In the genomic region with DNA sequence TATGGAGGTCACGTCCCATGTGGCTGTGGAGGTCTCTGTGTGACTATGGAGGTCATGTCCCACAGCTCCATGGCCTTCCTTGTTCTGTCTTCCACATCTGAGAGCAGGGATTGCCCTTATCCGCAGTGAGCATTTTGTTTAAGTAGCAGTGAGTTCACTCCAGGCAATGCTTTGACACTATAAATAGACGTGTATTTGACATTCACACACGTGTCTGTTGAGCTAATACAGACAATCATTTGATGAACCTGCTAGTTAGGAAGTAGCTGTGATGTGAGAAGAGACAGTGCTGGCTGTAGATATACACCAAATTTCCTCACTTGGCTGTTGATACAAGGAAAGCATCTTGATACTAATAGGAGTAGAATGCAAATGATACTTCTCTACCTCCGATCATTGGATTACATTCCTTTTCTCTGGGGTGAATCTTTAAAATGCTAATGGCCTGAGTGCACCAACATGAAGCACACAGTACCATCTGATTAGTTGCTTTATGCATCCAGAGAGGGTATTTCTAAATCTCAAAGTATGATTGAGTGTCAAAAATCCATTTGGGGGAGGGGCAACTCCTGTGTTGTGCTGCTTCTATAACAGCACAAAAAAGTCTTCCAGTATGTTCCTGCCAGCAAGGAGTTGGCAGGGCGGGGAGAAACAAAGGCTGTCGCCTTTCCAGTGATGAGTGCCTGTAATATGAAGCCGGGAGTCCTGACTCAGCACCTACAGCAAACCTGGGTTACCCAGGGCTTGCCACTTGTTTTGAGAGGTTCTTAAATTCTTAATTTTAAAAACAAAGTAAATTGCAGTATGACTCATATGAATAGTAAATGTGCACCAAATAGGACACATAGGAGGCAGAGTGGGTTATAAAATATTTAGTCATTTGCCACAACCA, we compare ENCODE assay signal across 8 cellular contexts. TPM values are rescaled to one million over a fixed set of nuclear protein-coding genes. Genes with fewer than 3 reads are reported as not detected.
DNase-seq lines count a peak whose midpoint lies in the region; ATAC-seq and TF ChIP-seq lines count a peak whose summit lies in the region.

No MANE protein-coding gene starts in this region.

- H3K4me3 Mint-ChIP-seq in mesothelial cell of epicardium: no peak overlapping the region

- peaks cover 44% of the 10 kb centered on the region for H3K36me3 ChIP-seq in RWPE2 (ENCODE audit: low read depth)
- peaks cover 0 to 30% (median 0%) of the 10 kb centered on the region in 4 donors for H3K36me3 ChIP-seq in sigmoid colon
- H3K36me3 ChIP-seq in effector memory CD4-positive, alpha-beta T cell (ENCODE audit: control insufficient read depth, insufficient read depth, low read length): peaks cover 16% of the 10 kb centered on the region

- H3K27me3 ChIP-seq in RWPE2 (ENCODE audit: insufficient read depth, poor library complexity, severe bottlenecking): no peaks in the 10 kb centered on the region
- no peaks in the 10 kb centered on the region for H3K27me3 ChIP-seq in sigmoid colon
- no peaks in the 10 kb centered on the region for H3K27me3 ChIP-seq in effector memory CD4-positive, alpha-beta T cell (replicated peaks; ENCODE audit: control insufficient read depth, insufficient read depth, low read length, poor library complexity, severe bottlenecking)

- H3K4me1 ChIP-seq in RWPE2 (ENCODE audit: insufficient read depth, poor library complexity, severe bottlenecking) (peaks cover 12% of the 10 kb centered on the region), sigmoid colon (peaks cover 0 to 62% (median 39%) of the 10 kb centered on the region in 4 donors)
- peaks cover 13% of the 10 kb centered on the region for H3K4me1 ChIP-seq in effector memory CD4-positive, alpha-beta T cell (ENCODE audit: control insufficient read depth, insufficient read depth, low read length, poor library complexity, severe bottlenecking)

- H3K27ac ChIP-seq in RWPE2 (ENCODE audit: poor library complexity, severe bottlenecking) (peak overlapping the region; percentile 50), sigmoid colon (peak overlapping the region; percentile 24 to 77 (median 60))
- no peak overlapping the region for H3K27ac ChIP-seq in effector memory CD4-positive, alpha-beta T cell (ENCODE audit: insufficient read depth, low read length, poor library complexity, severe bottlenecking)

- H3K27ac Mint-ChIP-seq in mesothelial cell of epicardium: no peak overlapping the region

- H3K4me3 ChIP-seq in RWPE2 (ENCODE audit: severe bottlenecking) (no peak overlapping the region), sigmoid colon (no peak overlapping the region)
- H3K4me3 ChIP-seq in effector memory CD4-positive, alpha-beta T cell (ENCODE audit: insufficient read depth, low read depth, low read length, poor library complexity, severe bottlenecking): no peak overlapping the region

- H3K36me3 Mint-ChIP-seq in mesothelial cell of epicardium: peaks cover 15% of the 10 kb centered on the region

- ATAC-seq in RWPE2 (ENCODE audit: low read depth) (peak; percentile 95), HG03378 (IDR thresholded peaks at IDR 0.05; ENCODE audit: unreplicated experiment) (no peak)

- H3K9me3 Mint-ChIP-seq in mesothelial cell of epicardium: no peaks in the 10 kb centered on the region

- peaks cover 11% of the 10 kb centered on the region for H3K4me1 Mint-ChIP-seq in mesothelial cell of epicardium

- TF ChIP-seq CTCF in RWPE2 (IDR thresholded peaks at IDR 0.05; ENCODE audit: poor library complexity, severe bottlenecking) (no peak), sigmoid colon (IDR thresholded peaks at IDR 0.05) (no peak), mesothelial cell of epicardium (IDR thresholded peaks at IDR 0.05; ENCODE audit: unreplicated experiment) (no peak)

- 43 to 68% methylated on average over 8 of the region's 8 CpGs for WGBS in sigmoid colon, 2 donors

- H3K9me3 ChIP-seq in RWPE2 (ENCODE audit: severe bottlenecking) (no peaks in the 10 kb centered on the region), sigmoid colon (no peaks in the 10 kb centered on the region)
- no peaks in the 10 kb centered on the region for H3K9me3 ChIP-seq in effector memory CD4-positive, alpha-beta T cell (ENCODE audit: control insufficient read depth, low read length)

- DNase-seq in stimulated activated CD4-positive, alpha-beta T cell treated with anti-CD3 and anti-CD28 coated beads, Interleukin-15, amount 100 ng/mL, for 24 hours: peak; percentile 17
- DNase-seq in stimulated activated CD4-positive, alpha-beta T cell treated with anti-CD3 and anti-CD28 coated beads, Interleukin-2, amount 100 ng/mL, for 24 hours: no peak
- DNase-seq in RWPE2 (ENCODE audit: low spot score): no peak
- peak; percentile 50 for DNase-seq in glomerular visceral epithelial cell (ENCODE audit: extremely low spot score)
- no peak for DNase-seq in sigmoid colon
- DNase-seq in mesothelial cell of epicardium (ENCODE audit: low spot score in 2 of 2, unreplicated experiment in 2 of 2): no peak
- no peak for DNase-seq in effector memory CD4-positive, alpha-beta T cell

- H3K27me3 Mint-ChIP-seq in mesothelial cell of epicardium (ENCODE audit: low read depth): no peaks in the 10 kb centered on the region

- TF ChIP-seq EP300 in sigmoid colon (IDR thresholded peaks at IDR 0.05): no peak

- intact Hi-C loops in sigmoid colon (cut with DNase I): no loop called here

- TF ChIP-seq POLR2A in sigmoid colon (IDR thresholded peaks at IDR 0.05): no peak

RNA-seq across cellular contexts. Expression of a gene that starts 7.0 kb away (rescaled TPM):
- 100 to 1,000 TPM in 1 of 4 donors, 10 to 100 TPM in 3; 72.6 to 115 (median 80.7) TPM for total RNA-seq in sigmoid colon
- 10 to 100 TPM; 22.2 to 38.5 (median 22.2) TPM for polyA plus RNA-seq in sigmoid colon
- 74.4 to 79.8 TPM (median 75.3 TPM) in 3 replicates for total RNA-seq in mesothelial cell of epicardium

RNA-seq across cellular contexts. Expression of a gene that starts 7.9 kb away (rescaled TPM):
- total RNA-seq in sigmoid colon (10 to 100 TPM; 44.1 to 70.9 (median 54.8) TPM), mesothelial cell of epicardium (44.9 to 53.5 TPM (median 51.2 TPM) in 3 replicates)
- polyA plus RNA-seq in sigmoid colon: 10 to 100 TPM; 18.0 to 32.5 (median 22.4) TPM

RNA-seq across cellular contexts. Expression of a gene that starts 58.0 kb away (rescaled TPM):
- total RNA-seq in sigmoid colon (not detected), mesothelial cell of epicardium (not detected in 3 replicates)
- polyA plus RNA-seq in sigmoid colon: under 1 TPM in 1 of 3 donors, not detected in 2; 0.10 TPM

Comparison
In these comparisons a context has a peak if more than half of its experiments do, and no peak if none do; other contexts are left out.
1. DNase-seq: peak in stimulated activated CD4-positive, alpha-beta T cell treated with anti-CD3 and anti-CD28 coated beads, Interleukin-15, amount 100 ng/mL, for 24 hours (single experiment) and glomerular visceral epithelial cell (single experiment); none in stimulated activated CD4-positive, alpha-beta T cell treated with anti-CD3 and anti-CD28 coated beads, Interleukin-2, amount 100 ng/mL, for 24 hours (0 of 2), RWPE2 (single experiment), sigmoid colon (single experiment), mesothelial cell of epicardium (0 of 2) and effector memory CD4-positive, alpha-beta T cell (0 of 3).